Comparison of ENCODE assay signal across 15 cellular contexts in the genomic region with DNA sequence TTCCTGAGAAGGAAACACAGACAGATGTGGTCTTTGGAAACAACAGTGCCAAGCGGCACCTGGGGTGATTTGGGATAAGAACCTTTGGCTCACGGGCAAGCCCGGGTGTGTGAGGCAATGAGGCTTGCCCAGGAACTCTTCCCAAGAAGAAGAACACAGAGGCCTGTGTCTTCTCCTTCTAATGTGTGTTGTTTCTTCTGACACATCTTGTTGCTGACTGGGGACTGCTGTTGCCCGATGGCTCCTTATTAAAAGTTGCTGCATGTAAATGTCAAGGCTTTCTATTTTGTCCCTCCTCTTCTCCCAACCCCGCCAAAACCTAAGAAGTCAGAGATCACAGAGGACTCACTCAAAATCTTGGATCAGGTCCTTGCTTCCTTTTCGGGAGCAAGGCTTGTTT.
A peak's percentile ranks its signal among the peaks of the same experiment; 100 is the strongest.
DNase-seq lines count a peak whose midpoint lies in the region; ATAC-seq and TF ChIP-seq lines count a peak whose summit lies in the region.
"Had no signal": no experiment of that assay in that cellular context is flagged by ENCODE, and none has a peak within 500 bp of the region (broad histone marks: within the 10 kb centered on the region; RNA-seq: fewer than 3 reads in every experiment).

No MANE protein-coding gene starts in this region.

- H3K4me1 Mint-ChIP-seq in brain: peaks cover 47% of the 10 kb centered on the region
- H3K4me1 Mint-ChIP-seq in stimulated activated effector memory CD8-positive, alpha-beta T cell treated with anti-CD3 and anti-CD28 coated beads, Interleukin-12 subunit alpha, Interleukin-12 subunit beta, amount 100 ng/mL, for 72 hours: no peaks in the 10 kb centered on the region
- H3K4me1 Mint-ChIP-seq: B cell had no signal

- TF ChIP-seq CTCF in brain (conservative IDR thresholded peaks at IDR 0.05) (no peak), left lung (IDR thresholded peaks at IDR 0.05) (no peak), sigmoid colon (IDR thresholded peaks at IDR 0.05) (no peak)

- H3K27ac ChIP-seq in left lung (no peak overlapping the region), sigmoid colon (peak overlapping the region in 3 of 4 donors; percentile 26 to 51 (median 40))

- H3K4me1 ChIP-seq in left lung: peaks cover 0 to 20% of the 10 kb centered on the region in 2 donors
- peaks cover 0 to 33% (median 21%) of the 10 kb centered on the region in 4 donors for H3K4me1 ChIP-seq in sigmoid colon
- H3K4me1 ChIP-seq: HAP-1 had no signal

- H3K9me3 ChIP-seq in left lung (no peaks in the 10 kb centered on the region), sigmoid colon (no peaks in the 10 kb centered on the region)
- H3K9me3 ChIP-seq: HAP-1 had no signal

- no peak for DNase-seq in Right ventricle myocardium superior
- DNase-seq in cardiac septum (ENCODE audit: low spot score): no peak
- DNase-seq in left lung: no peak
- peak; percentile 80 for DNase-seq in sigmoid colon
- DNase-seq in stimulated activated effector memory CD8-positive, alpha-beta T cell treated with anti-CD3 and anti-CD28 coated beads, Interleukin-12 subunit alpha, Interleukin-12 subunit beta, amount 100 ng/mL, for 72 hours (ENCODE audit: low spot score in 2 of 2): no peak
- DNase-seq: C1 segment of cervical spinal cord; Calu3; CD4-positive, alpha-beta T cell; DMS79 treated with DMSO at 0.1 percent for 48 hours; EL had no signal

- H3K27ac Mint-ChIP-seq in brain: peak overlapping the region in 3 of 5 experiments; percentile 20 to 96 (median 54)
- no peak overlapping the region for H3K27ac Mint-ChIP-seq in stimulated activated effector memory CD8-positive, alpha-beta T cell treated with anti-CD3 and anti-CD28 coated beads, Interleukin-12 subunit alpha, Interleukin-12 subunit beta, amount 100 ng/mL, for 72 hours
- H3K27ac Mint-ChIP-seq: B cell; CD4-positive, alpha-beta T cell had no signal

- H3K36me3 ChIP-seq in left lung (no peaks in the 10 kb centered on the region), sigmoid colon (no peaks in the 10 kb centered on the region)
- H3K36me3 ChIP-seq: HAP-1 had no signal

- TF ChIP-seq EP300 in sigmoid colon (IDR thresholded peaks at IDR 0.05): no peak

- ATAC-seq in Right ventricle myocardium superior (ENCODE audit: poor library complexity): peak; percentile 36
- ATAC-seq in left lung: peak; percentile 10
- ATAC-seq in HG02884 (IDR thresholded peaks at IDR 0.05; ENCODE audit: unreplicated experiment): no peak
- no peak for ATAC-seq in stimulated activated effector memory CD8-positive, alpha-beta T cell treated with anti-CD3 and anti-CD28 coated beads, Interleukin-12 subunit alpha, Interleukin-12 subunit beta, amount 100 ng/mL, for 72 hours
- ATAC-seq: HepG2 had no signal

- H3K4me3 Mint-ChIP-seq in brain: no peak overlapping the region
- no peak overlapping the region for H3K4me3 Mint-ChIP-seq in stimulated activated effector memory CD8-positive, alpha-beta T cell treated with anti-CD3 and anti-CD28 coated beads, Interleukin-12 subunit alpha, Interleukin-12 subunit beta, amount 100 ng/mL, for 72 hours
- H3K4me3 Mint-ChIP-seq: B cell; CD4-positive, alpha-beta T cell had no signal

- no peaks in the 10 kb centered on the region for H3K36me3 Mint-ChIP-seq in brain
- H3K36me3 Mint-ChIP-seq in stimulated activated effector memory CD8-positive, alpha-beta T cell treated with anti-CD3 and anti-CD28 coated beads, Interleukin-12 subunit alpha, Interleukin-12 subunit beta, amount 100 ng/mL, for 72 hours: no peaks in the 10 kb centered on the region

- intact Hi-C loops in Right ventricle myocardium superior (cut with DNase I): no loop called here
- intact Hi-C loops in cardiac septum (cut with DNase I): no loop called here
- intact Hi-C loops in left lung (cut with DNase I): no loop called here
- intact Hi-C loops in sigmoid colon (cut with DNase I): loop anchor here (5.0 kb wide), 2 partner anchors 35 to 235 kb away; no protein-coding TSS in a partner anchor

- no peak overlapping the region for H3K4me3 ChIP-seq in left lung
- H3K4me3 ChIP-seq in sigmoid colon: no peak overlapping the region
- H3K4me3 ChIP-seq: HAP-1 had no signal

- WGBS in sigmoid colon, 2 donors: 68 to 70% methylated on average over 6 of the region's 6 CpGs

- no peak for TF ChIP-seq POLR2A in sigmoid colon (IDR thresholded peaks at IDR 0.05)

- peaks cover 4 to 10% (median 6%) of the 10 kb centered on the region in 5 experiments for H3K9me3 Mint-ChIP-seq in brain
- no peaks in the 10 kb centered on the region for H3K9me3 Mint-ChIP-seq in stimulated activated effector memory CD8-positive, alpha-beta T cell treated with anti-CD3 and anti-CD28 coated beads, Interleukin-12 subunit alpha, Interleukin-12 subunit beta, amount 100 ng/mL, for 72 hours
- H3K9me3 Mint-ChIP-seq: CD4-positive, alpha-beta T cell had no signal

- no peaks in the 10 kb centered on the region for H3K27me3 ChIP-seq in left lung
- no peaks in the 10 kb centered on the region for H3K27me3 ChIP-seq in sigmoid colon

- H3K27me3 Mint-ChIP-seq in brain: peaks cover 4% of the 10 kb centered on the region
- H3K27me3 Mint-ChIP-seq: B cell; CD4-positive, alpha-beta T cell had no signal

Comparison
In these comparisons a context has a peak if more than half of its experiments do, and no peak if none do; other contexts are left out.
1. ATAC-seq: peak in Right ventricle myocardium superior (single experiment) and left lung (single experiment); none in HG02884 (single experiment) and stimulated activated effector memory CD8-positive, alpha-beta T cell treated with anti-CD3 and anti-CD28 coated beads, Interleukin-12 subunit alpha, Interleukin-12 subunit beta, amount 100 ng/mL, for 72 hours (single experiment).
2. H3K27ac ChIP-seq: peak in sigmoid colon (3 of 4); none in left lung (0 of 2).